In genomic region chr12:53577941-53578352, GRCh38 we compare ENCODE assay signal across 19 cellular contexts. TPM values are rescaled to one million over a fixed set of nuclear protein-coding genes. Genes with fewer than 3 reads are reported as not detected.
DNase-seq lines count a peak whose midpoint lies in the region; ATAC-seq and TF ChIP-seq lines count a peak whose summit lies in the region.
"Had no signal": no experiment of that assay in that cellular context is flagged by ENCODE, and none has a peak within 500 bp of the region (broad histone marks: within the 10 kb centered on the region; RNA-seq: fewer than 3 reads in every experiment).

No MANE protein-coding gene starts in this region.

- no peak overlapping the region for H3K4me3 Mint-ChIP-seq in stimulated activated naive CD8-positive, alpha-beta T cell treated with anti-CD3 and anti-CD28 coated beads, Interleukin-15, amount 100 ng/mL, for 72 hours
- H3K4me3 Mint-ChIP-seq: activated naive CD4-positive, alpha-beta T cell treated with anti-CD3 and anti-CD28 coated beads for 36 hours had no signal

- no peak for DNase-seq in activated naive CD4-positive, alpha-beta T cell treated with anti-CD3 and anti-CD28 coated beads, Interleukin-2, amount 50 U/mL, for 72 hours (ENCODE audit: low spot score in 2 of 2)
- DNase-seq in activated naive CD4-positive, alpha-beta T cell treated with anti-CD3 and anti-CD28 coated beads, Interleukin-2, amount 50 U/mL, for 16 hours: no peak
- no peak for DNase-seq in stimulated activated naive CD8-positive, alpha-beta T cell treated with anti-CD3 and anti-CD28 coated beads, Interleukin-15, amount 100 ng/mL, for 72 hours
- DNase-seq in ACHN (no peak), WERI-Rb-1 (no peak), gastrocnemius medialis (no peak)
- DNase-seq: activated CD4-positive, alpha-beta T cell treated with anti-CD3 and anti-CD28 coated beads, Interleukin-2, amount 50 U/mL, for 1 hour; activated naive CD4-positive, alpha-beta T cell treated with anti-CD3 and anti-CD28 coated beads for 36 hours; Calu3; caudate nucleus; head of caudate nucleus; NCI-H1417 treated with DMSO at 0.1 percent for 48 hours; NCI-H510A; stimulated activated CD4-positive, alpha-beta T cell treated with anti-CD3 and anti-CD28 coated beads, Interleukin-12 subunit alpha, Interleukin-12 subunit beta, amount 100 ng/mL, for 4 hours; transverse colon had no signal

- intact Hi-C loops in gastrocnemius medialis (cut with DNase I; ENCODE audit: low total_unique reads): no loop called here

- H3K4me1 Mint-ChIP-seq in stimulated activated naive CD8-positive, alpha-beta T cell treated with anti-CD3 and anti-CD28 coated beads, Interleukin-15, amount 100 ng/mL, for 72 hours: peaks cover 30% of the 10 kb centered on the region

- no peaks in the 10 kb centered on the region for H3K9me3 Mint-ChIP-seq in activated naive CD4-positive, alpha-beta T cell treated with anti-CD3 and anti-CD28 coated beads, Interleukin-2, amount 50 U/mL, for 72 hours
- H3K9me3 Mint-ChIP-seq in stimulated activated naive CD8-positive, alpha-beta T cell treated with anti-CD3 and anti-CD28 coated beads, Interleukin-15, amount 100 ng/mL, for 72 hours: no peaks in the 10 kb centered on the region
- H3K9me3 Mint-ChIP-seq: activated naive CD4-positive, alpha-beta T cell treated with anti-CD3 and anti-CD28 coated beads for 36 hours had no signal

- peak overlapping the region in 1 of 2 donors; percentile 13 for H3K27ac Mint-ChIP-seq in activated naive CD4-positive, alpha-beta T cell treated with anti-CD3 and anti-CD28 coated beads, Interleukin-2, amount 50 U/mL, for 72 hours
- H3K27ac Mint-ChIP-seq in stimulated activated naive CD8-positive, alpha-beta T cell treated with anti-CD3 and anti-CD28 coated beads, Interleukin-15, amount 100 ng/mL, for 72 hours: peak overlapping the region in 1 of 2 donors; percentile 68
- H3K27ac Mint-ChIP-seq: activated naive CD4-positive, alpha-beta T cell treated with anti-CD3 and anti-CD28 coated beads for 36 hours had no signal

- H3K36me3 Mint-ChIP-seq in activated naive CD4-positive, alpha-beta T cell treated with anti-CD3 and anti-CD28 coated beads, Interleukin-2, amount 50 U/mL, for 72 hours: no peaks in the 10 kb centered on the region

- no peaks in the 10 kb centered on the region for H3K27me3 Mint-ChIP-seq in stimulated activated naive CD8-positive, alpha-beta T cell treated with anti-CD3 and anti-CD28 coated beads, Interleukin-15, amount 100 ng/mL, for 72 hours

- H3K9me3 ChIP-seq in WERI-Rb-1 (ENCODE audit: severe bottlenecking) (peaks cover 2% of the 10 kb centered on the region), gastrocnemius medialis (no peaks in the 10 kb centered on the region)
- H3K9me3 ChIP-seq: transverse colon had no signal

- TF ChIP-seq CTCF in WERI-Rb-1 (IDR thresholded peaks at IDR 0.05; ENCODE audit: low read depth, low read length) (no peak), gastrocnemius medialis (IDR thresholded peaks at IDR 0.05 in 4 of 5, conservative IDR thresholded peaks at IDR 0.05 in 1 of 5) (no peak)

- H3K4me1 ChIP-seq in gastrocnemius medialis: peaks cover 0 to 5% of the 10 kb centered on the region in 2 donors
- H3K4me1 ChIP-seq: parathyroid adenoma had no signal

- H3K36me3 ChIP-seq in WERI-Rb-1: no peaks in the 10 kb centered on the region; the same call in none of the 2 replicates
- no peaks in the 10 kb centered on the region for H3K36me3 ChIP-seq in gastrocnemius medialis

- H3K27me3 ChIP-seq in WERI-Rb-1 (ENCODE audit: insufficient read depth, low read depth, severe bottlenecking) (no peaks in the 10 kb centered on the region), gastrocnemius medialis (no peaks in the 10 kb centered on the region)
- H3K27me3 ChIP-seq: transverse colon had no signal

- in situ Hi-C loops in ACHN (cut with HindIII; ENCODE audit: low pct_ligation_motif_present, low pct_unique_long_range_greater_than_20kb, low sequenced_read_pairs): no loop called here
- in situ Hi-C loops in gastrocnemius medialis (cut with MboI; ENCODE audit: low sequenced_read_pairs in 4 of 4): no loop called here

- TF ChIP-seq POLR2A in gastrocnemius medialis (IDR thresholded peaks at IDR 0.05): no peak

- H3K27ac ChIP-seq in WERI-Rb-1 (no peak overlapping the region), gastrocnemius medialis (no peak overlapping the region)
- H3K27ac ChIP-seq: parathyroid adenoma, transverse colon had no signal

- ATAC-seq in activated naive CD4-positive, alpha-beta T cell treated with anti-CD3 and anti-CD28 coated beads, Interleukin-2, amount 50 U/mL, for 72 hours: peak; percentile 90 to 94
- ATAC-seq in GM21825 (IDR thresholded peaks at IDR 0.05; ENCODE audit: unreplicated experiment) (peak; percentile 55), HG03565 (IDR thresholded peaks at IDR 0.05; ENCODE audit: unreplicated experiment) (peak; percentile 68), gastrocnemius medialis (no peak)
- ATAC-seq in stimulated activated naive CD8-positive, alpha-beta T cell treated with anti-CD3 and anti-CD28 coated beads, Interleukin-15, amount 100 ng/mL, for 72 hours: peak; percentile 84
- ATAC-seq: HCT116 had no signal

- H3K4me3 ChIP-seq in WERI-Rb-1 (ENCODE audit: low read depth, low read length) (no peak overlapping the region), gastrocnemius medialis (no peak overlapping the region)
- H3K4me3 ChIP-seq: transverse colon had no signal

RNA-seq across cellular contexts. Expression of gene ATF7, which starts 48.2 kb away (rescaled TPM):
- total RNA-seq in activated naive CD4-positive, alpha-beta T cell treated with anti-CD3 and anti-CD28 coated beads, Interleukin-2, amount 50 U/mL, for 72 hours: 10 to 100 TPM; 25.0 to 30.1 TPM
- total RNA-seq in gastrocnemius medialis: 10 to 100 TPM; 21.9 to 47.9 (median 26.3) TPM

Comparison
In these comparisons a context has a peak if more than half of its experiments do, and no peak if none do; other contexts are left out.
1. ATAC-seq: peak in activated naive CD4-positive, alpha-beta T cell treated with anti-CD3 and anti-CD28 coated beads, Interleukin-2, amount 50 U/mL, for 72 hours (2 of 2), GM21825 (single experiment), HG03565 (single experiment) and stimulated activated naive CD8-positive, alpha-beta T cell treated with anti-CD3 and anti-CD28 coated beads, Interleukin-15, amount 100 ng/mL, for 72 hours (single experiment); none in gastrocnemius medialis (0 of 2).